1 cellular context compared by ENCODE assay signal in genomic region chr18:812673-813404, GRCh38.
TF ChIP-seq lines count a peak whose summit lies in the region.

No MANE protein-coding gene starts in this region.

TF ChIP-seq in K562, 482 proteins besides CTCF, POLR2A, EP300 and RAD21 (continued from another document and continues in another):
- TF ChIP-seq, protein P1, sequence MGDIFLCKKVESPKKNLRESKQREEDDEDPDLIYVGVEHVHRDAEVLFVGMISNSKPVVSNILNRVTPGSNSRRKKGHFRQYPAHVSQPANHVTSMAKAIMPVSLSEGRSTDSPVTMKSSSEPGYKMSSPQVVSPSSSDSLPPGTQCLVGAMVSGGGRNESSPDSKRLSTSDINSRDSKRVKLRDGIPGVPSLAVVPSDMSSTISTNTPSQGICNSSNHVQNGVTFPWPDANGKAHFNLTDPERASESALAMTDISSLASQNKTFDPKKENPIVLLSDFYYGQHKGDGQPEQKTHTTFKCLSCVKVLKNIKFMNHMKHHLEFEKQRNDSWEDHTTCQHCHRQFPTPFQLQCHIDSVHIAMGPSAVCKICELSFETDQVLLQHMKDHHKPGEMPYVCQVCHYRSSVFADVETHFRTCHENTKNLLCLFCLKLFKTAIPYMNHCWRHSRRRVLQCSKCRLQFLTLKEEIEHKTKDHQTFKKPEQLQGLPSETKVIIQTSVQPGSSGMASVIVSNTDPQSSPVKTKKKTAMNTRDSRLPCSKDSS (IDR thresholded peaks at IDR 0.05; ENCODE audit: low read depth, partially characterized antibody): no peak
- TF ChIP-seq, protein P2, sequence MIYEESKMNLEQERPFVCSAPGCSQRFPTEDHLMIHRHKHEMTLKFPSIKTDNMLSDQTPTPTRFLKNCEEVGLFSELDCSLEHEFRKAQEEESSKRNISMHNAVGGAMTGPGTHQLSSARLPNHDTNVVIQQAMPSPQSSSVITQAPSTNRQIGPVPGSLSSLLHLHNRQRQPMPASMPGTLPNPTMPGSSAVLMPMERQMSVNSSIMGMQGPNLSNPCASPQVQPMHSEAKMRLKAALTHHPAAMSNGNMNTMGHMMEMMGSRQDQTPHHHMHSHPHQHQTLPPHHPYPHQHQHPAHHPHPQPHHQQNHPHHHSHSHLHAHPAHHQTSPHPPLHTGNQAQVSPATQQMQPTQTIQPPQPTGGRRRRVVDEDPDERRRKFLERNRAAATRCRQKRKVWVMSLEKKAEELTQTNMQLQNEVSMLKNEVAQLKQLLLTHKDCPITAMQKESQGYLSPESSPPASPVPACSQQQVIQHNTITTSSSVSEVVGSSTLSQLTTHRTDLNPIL (CRISPR knock-in tag; IDR thresholded peaks at IDR 0.05): no peak
- TF ChIP-seq ATF2 (CRISPR knock-in tag; IDR thresholded peaks at IDR 0.05) (no peak), MAFF (IDR thresholded peaks at IDR 0.05; ENCODE audit: low read length) (no peak), E2F4 (CRISPR knock-in tag; IDR thresholded peaks at IDR 0.05; ENCODE audit: low read depth) (no peak; the same call in 1 of the 2 replicates), MED1 (CRISPR knock-in tag; IDR thresholded peaks at IDR 0.05; ENCODE audit: borderline replicate concordance) (no peak), ZNF75A (CRISPR knock-in tag; IDR thresholded peaks at IDR 0.05) (no peak), CBX2 (IDR thresholded peaks at IDR 0.05; ENCODE audit: insufficient read depth, low read length, poor library complexity, severe bottlenecking) (no peak), ZC3H11A (IDR thresholded peaks at IDR 0.05; ENCODE audit: low read depth, low read length) (0 out of 2 replicates have a peak, but pooled peaks have one; percentile 52), ZNF143 (CRISPR knock-in tag; IDR thresholded peaks at IDR 0.05) (no peak), TCF7L2 (IDR thresholded peaks at IDR 0.05; ENCODE audit: low read depth, low read length) (no peak), TGIF2 (CRISPR knock-in tag; IDR thresholded peaks at IDR 0.05) (no peak), ZSCAN32 (CRISPR knock-in tag; IDR thresholded peaks at IDR 0.05) (peak; percentile 53; the same call in 1 of the 2 replicates), ZNF507 (tag; conservative IDR thresholded peaks at IDR 0.05) (no peak), CC2D1A (IDR thresholded peaks at IDR 0.05) (no peak), GATA2 (CRISPR knock-in tag; IDR thresholded peaks at IDR 0.05) (0 out of 2 replicates have a peak, but pooled peaks have one; percentile 63), XRCC4 (IDR thresholded peaks at IDR 0.05; ENCODE audit: extremely low read depth, insufficient read depth, insufficient read length) (no peak), TEAD2 (tag; IDR thresholded peaks at IDR 0.05) (no peak), CSDE1 (IDR thresholded peaks at IDR 0.05) (no peak), SIX5 (IDR thresholded peaks at IDR 0.05; ENCODE audit: borderline replicate concordance in 1 of 2, insufficient read depth in 1 of 2, low read depth in 1 of 2, low read length in 2 of 2) (no peak), NELFE (IDR thresholded peaks at IDR 0.05; ENCODE audit: insufficient read depth, insufficient read length) (no peak), MEIS2 (IDR thresholded peaks at IDR 0.05; ENCODE audit: partially characterized antibody) (no peak), FIP1L1 (IDR thresholded peaks at IDR 0.05; ENCODE audit: low read depth, low read length, poor library complexity, severe bottlenecking) (no peak), EZH2 (IDR thresholded peaks at IDR 0.05; ENCODE audit: borderline replicate concordance, low read depth, low read length) (no peak), CGGBP1 (CRISPR knock-in tag; IDR thresholded peaks at IDR 0.05) (no peak), PCBP2 (IDR thresholded peaks at IDR 0.05; ENCODE audit: low read depth, low read length, poor library complexity, severe bottlenecking) (no peak), MEF2D (tag; conservative IDR thresholded peaks at IDR 0.05; ENCODE audit: low read depth) (0 out of 2 replicates have a peak, but pooled peaks have one; percentile 50), ERF (CRISPR knock-in tag; IDR thresholded peaks at IDR 0.05) (no peak), ZBTB7A (IDR thresholded peaks at IDR 0.05; ENCODE audit: borderline replicate concordance, control insufficient read depth, low read depth, low read length) (no peak), CEBPG (CRISPR knock-in tag; IDR thresholded peaks at IDR 0.05) (no peak), CEBPG (tag; conservative IDR thresholded peaks at IDR 0.05 in 1 of 2, IDR thresholded peaks at IDR 0.05 in 1 of 2) (no peak), STAT5B (CRISPR knock-in tag; IDR thresholded peaks at IDR 0.05) (no peak), USF1 (CRISPR knock-in tag; IDR thresholded peaks at IDR 0.05) (peak; percentile 29; the same call in 1 of the 2 replicates), TCF7 (IDR thresholded peaks at IDR 0.05; ENCODE audit: borderline replicate concordance) (no peak), SIRT6 (IDR thresholded peaks at IDR 0.05; ENCODE audit: low read depth, low read length) (no peak), ZNF79 (CRISPR knock-in tag; IDR thresholded peaks at IDR 0.05; ENCODE audit: low read depth) (no peak), YY1 (IDR thresholded peaks at IDR 0.05; ENCODE audit: borderline replicate concordance in 1 of 3, control insufficient read depth in 1 of 3, extremely low read depth in 1 of 3, insufficient read depth in 3 of 3, insufficient read length in 1 of 3, insufficient replicate concordance in 2 of 3, low read depth in 1 of 3, low read length in 2 of 3) (peak in 1 of 3 experiments; percentile 22)
- TF ChIP-seq, protein P3, sequence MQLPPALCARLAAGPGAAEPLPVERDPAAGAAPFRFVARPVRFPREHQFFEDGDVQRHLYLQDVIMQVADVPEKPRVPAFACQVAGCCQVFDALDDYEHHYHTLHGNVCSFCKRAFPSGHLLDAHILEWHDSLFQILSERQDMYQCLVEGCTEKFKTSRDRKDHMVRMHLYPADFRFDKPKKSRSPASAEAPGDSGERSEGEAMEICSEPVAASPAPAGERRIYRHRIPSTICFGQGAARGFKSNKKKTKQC (CRISPR knock-in tag; IDR thresholded peaks at IDR 0.05): peak; percentile 84
- TF ChIP-seq, protein P4, sequence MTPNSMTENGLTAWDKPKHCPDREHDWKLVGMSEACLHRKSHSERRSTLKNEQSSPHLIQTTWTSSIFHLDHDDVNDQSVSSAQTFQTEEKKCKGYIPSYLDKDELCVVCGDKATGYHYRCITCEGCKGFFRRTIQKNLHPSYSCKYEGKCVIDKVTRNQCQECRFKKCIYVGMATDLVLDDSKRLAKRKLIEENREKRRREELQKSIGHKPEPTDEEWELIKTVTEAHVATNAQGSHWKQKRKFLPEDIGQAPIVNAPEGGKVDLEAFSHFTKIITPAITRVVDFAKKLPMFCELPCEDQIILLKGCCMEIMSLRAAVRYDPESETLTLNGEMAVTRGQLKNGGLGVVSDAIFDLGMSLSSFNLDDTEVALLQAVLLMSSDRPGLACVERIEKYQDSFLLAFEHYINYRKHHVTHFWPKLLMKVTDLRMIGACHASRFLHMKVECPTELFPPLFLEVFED (CRISPR knock-in tag; conservative IDR thresholded peaks at IDR 0.05): peak; percentile 86
- TF ChIP-seq, protein P5, sequence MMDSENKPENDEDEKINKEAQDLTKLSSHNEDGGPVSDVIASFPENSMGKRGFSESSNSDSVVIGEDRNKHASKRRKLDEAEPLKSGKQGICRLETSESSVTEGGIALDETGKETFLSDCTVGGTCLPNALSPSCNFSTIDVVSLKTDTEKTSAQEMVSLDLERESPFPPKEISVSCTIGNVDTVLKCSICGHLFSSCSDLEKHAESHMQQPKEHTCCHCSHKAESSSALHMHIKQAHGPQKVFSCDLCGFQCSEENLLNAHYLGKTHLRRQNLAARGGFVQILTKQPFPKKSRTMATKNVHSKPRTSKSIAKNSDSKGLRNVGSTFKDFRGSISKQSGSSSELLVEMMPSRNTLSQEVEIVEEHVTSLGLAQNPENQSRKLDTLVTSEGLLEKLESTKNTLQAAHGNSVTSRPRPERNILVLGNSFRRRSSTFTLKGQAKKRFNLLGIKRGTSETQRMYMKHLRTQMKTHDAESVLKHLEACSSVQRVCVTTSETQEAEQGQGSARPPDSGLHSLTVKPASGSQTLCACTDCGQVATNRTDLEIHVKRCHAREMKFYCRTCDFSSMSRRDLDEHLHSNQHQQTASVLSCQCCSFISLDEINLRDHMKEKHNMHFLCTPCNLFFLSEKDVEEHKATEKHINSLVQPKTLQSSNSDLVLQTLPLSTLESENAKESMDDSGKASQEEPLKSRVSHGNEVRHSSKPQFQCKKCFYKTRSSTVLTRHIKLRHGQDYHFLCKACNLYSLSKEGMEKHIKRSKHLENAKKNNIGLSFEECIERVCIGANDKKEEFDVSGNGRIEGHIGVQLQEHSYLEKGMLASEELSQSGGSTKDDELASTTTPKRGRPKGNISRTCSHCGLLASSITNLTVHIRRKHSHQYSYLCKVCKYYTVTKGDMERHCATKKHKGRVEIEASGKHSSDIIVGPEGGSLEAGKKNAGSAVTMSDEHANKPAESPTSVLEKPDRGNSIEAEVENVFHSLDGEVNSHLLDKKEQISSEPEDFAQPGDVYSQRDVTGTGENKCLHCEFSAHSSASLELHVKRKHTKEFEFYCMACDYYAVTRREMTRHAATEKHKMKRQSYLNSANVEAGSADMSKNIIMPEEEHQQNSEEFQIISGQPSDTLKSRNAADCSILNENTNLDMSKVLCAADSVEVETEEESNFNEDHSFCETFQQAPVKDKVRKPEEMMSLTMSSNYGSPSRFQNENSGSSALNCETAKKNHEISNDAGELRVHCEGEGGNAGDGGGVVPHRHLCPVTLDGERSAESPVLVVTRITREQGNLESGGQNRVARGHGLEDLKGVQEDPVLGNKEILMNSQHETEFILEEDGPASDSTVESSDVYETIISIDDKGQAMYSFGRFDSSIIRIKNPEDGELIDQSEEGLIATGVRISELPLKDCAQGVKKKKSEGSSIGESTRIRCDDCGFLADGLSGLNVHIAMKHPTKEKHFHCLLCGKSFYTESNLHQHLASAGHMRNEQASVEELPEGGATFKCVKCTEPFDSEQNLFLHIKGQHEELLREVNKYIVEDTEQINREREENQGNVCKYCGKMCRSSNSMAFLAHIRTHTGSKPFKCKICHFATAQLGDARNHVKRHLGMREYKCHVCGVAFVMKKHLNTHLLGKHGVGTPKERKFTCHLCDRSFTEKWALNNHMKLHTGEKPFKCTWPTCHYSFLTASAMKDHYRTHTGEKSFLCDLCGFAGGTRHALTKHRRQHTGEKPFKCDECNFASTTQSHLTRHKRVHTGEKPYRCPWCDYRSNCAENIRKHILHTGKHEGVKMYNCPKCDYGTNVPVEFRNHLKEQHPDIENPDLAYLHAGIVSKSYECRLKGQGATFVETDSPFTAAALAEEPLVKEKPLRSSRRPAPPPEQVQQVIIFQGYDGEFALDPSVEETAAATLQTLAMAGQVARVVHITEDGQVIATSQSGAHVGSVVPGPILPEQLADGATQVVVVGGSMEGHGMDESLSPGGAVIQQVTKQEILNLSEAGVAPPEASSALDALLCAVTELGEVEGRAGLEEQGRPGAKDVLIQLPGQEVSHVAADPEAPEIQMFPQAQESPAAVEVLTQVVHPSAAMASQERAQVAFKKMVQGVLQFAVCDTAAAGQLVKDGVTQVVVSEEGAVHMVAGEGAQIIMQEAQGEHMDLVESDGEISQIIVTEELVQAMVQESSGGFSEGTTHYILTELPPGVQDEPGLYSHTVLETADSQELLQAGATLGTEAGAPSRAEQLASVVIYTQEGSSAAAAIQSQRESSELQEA (IDR thresholded peaks at IDR 0.05; ENCODE audit: low read depth): 0 out of 2 replicates have a peak, but pooled peaks have one; percentile 12
- TF ChIP-seq, protein P6, sequence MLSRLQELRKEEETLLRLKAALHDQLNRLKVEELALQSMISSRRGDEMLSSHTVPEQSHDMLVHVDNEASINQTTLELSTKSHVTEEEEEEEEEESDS (CRISPR knock-in tag; IDR thresholded peaks at IDR 0.05): no peak
- TF ChIP-seq, protein P7, sequence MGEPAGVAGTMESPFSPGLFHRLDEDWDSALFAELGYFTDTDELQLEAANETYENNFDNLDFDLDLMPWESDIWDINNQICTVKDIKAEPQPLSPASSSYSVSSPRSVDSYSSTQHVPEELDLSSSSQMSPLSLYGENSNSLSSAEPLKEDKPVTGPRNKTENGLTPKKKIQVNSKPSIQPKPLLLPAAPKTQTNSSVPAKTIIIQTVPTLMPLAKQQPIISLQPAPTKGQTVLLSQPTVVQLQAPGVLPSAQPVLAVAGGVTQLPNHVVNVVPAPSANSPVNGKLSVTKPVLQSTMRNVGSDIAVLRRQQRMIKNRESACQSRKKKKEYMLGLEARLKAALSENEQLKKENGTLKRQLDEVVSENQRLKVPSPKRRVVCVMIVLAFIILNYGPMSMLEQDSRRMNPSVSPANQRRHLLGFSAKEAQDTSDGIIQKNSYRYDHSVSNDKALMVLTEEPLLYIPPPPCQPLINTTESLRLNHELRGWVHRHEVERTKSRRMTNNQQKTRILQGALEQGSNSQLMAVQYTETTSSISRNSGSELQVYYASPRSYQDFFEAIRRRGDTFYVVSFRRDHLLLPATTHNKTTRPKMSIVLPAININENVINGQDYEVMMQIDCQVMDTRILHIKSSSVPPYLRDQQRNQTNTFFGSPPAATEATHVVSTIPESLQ (CRISPR knock-in tag; IDR thresholded peaks at IDR 0.05): peak; percentile 92; the same call in 1 of the 2 replicates
